18 cellular contexts compared by ENCODE assay signal in genomic region chr15:68091743-68092142, GRCh38. TPM values are rescaled to one million over a fixed set of nuclear protein-coding genes. Genes with fewer than 3 reads are reported as not detected.
DNase-seq lines count a peak whose midpoint lies in the region; ATAC-seq, FAIRE-seq and TF ChIP-seq lines count a peak whose summit lies in the region.
"Had no signal": no experiment of that assay in that cellular context is flagged by ENCODE, and none has a peak within 500 bp of the region (broad histone marks: within the 10 kb centered on the region; RNA-seq: fewer than 3 reads in every experiment).

No MANE protein-coding gene starts in this region.

- intact Hi-C loops in PC-3 (cut with micrococcal nuclease): loop anchor here (10.0 kb wide), 1 partner anchor 63 kb away; no protein-coding TSS in a partner anchor

- no peak overlapping the region for H2BK5ac ChIP-seq in H1 (ENCODE audit: low read depth, low read length)

- TF ChIP-seq CTCF in PC-3 (conservative IDR thresholded peaks at IDR 0.05; ENCODE audit: low read depth, low read length): no peak
- no peak for TF ChIP-seq CTCF in H1 (IDR thresholded peaks at IDR 0.05; ENCODE audit: control extremely low read depth in 1 of 3, insufficient read depth in 1 of 3, low read depth in 1 of 3, low read length in 3 of 3)

- peaks cover 10 to 35% of the 10 kb centered on the region in 2 donors for H3K4me1 Mint-ChIP-seq in effector memory CD8-positive, alpha-beta T cell (ENCODE audit: low read depth in 2 of 2)
- H3K4me1 Mint-ChIP-seq: GM23338, H9 had no signal

- H4K20me1 ChIP-seq in PC-3 (ENCODE audit: low read length): 0 out of 2 replicates have a peak, but pooled peaks cover 8% of the 10 kb centered on the region
- peaks cover 0 to 2% of the 10 kb centered on the region in 2 experiments for H4K20me1 ChIP-seq in H1 (replicated peaks in 1 of 2; ENCODE audit: control insufficient read depth in 1 of 2, insufficient read depth in 2 of 2, low read length in 2 of 2)

- no peak overlapping the region for H3K4ac ChIP-seq in H1 (replicated peaks; ENCODE audit: insufficient read length, low read depth, low read length)

- H2BK15ac ChIP-seq in H1 (ENCODE audit: low read length): no peak overlapping the region

- peaks cover 55% of the 10 kb centered on the region for H3K79me2 ChIP-seq in PC-3 (ENCODE audit: low read length)
- peaks cover 0 to 70% of the 10 kb centered on the region in 2 experiments; a peak in 2 of 4 replicates for H3K79me2 ChIP-seq in H1 (ENCODE audit: control insufficient read depth in 1 of 2, insufficient read depth in 2 of 2, low read length in 2 of 2)

- no peaks in the 10 kb centered on the region; the same call in 1 of the 2 replicates for H3K79me1 ChIP-seq in H1 (ENCODE audit: low read depth, low read length)

- no peak overlapping the region for H3K18ac ChIP-seq in H1 (ENCODE audit: extremely low read depth, low read length)

- no peaks in the 10 kb centered on the region for H3K9me2 ChIP-seq in PC-3 (replicated peaks; ENCODE audit: low read length)

- no peak overlapping the region for H4K5ac ChIP-seq in H1 (ENCODE audit: insufficient read length, low read depth, low read length)

- POLR2A ChIA-PET in PC-3 (lab: Charles Lee; ENCODE audit: unreplicated experiment) (no interaction called here), H1 (lab: Charles Lee; ENCODE audit: partially characterized antibody) (no interaction called here)

- CTCF ChIA-PET in PC-3 (lab: Charles Lee): no interaction called here
- CTCF ChIA-PET in H1 (lab: Charles Lee; ENCODE audit: partially characterized antibody): interaction anchor here (0.6 to 1.3 kb wide), 2 partner anchors 72 to 176 kb away, joined by 3 read pairs; no protein-coding TSS in a partner anchor

- H3K4me1 ChIP-seq in PC-3 (ENCODE audit: insufficient read depth, low read length) (peaks cover 10% of the 10 kb centered on the region), H1 (replicated peaks in 1 of 4; ENCODE audit: control insufficient read depth in 3 of 4, insufficient read depth in 4 of 4, low read length in 3 of 4) (no peaks in the 10 kb centered on the region)

- TF ChIP-seq POLR2A in H1 (IDR thresholded peaks at IDR 0.05; ENCODE audit: control extremely low read depth in 1 of 2, low read depth in 2 of 2, low read length in 2 of 2): no peak

- no peak overlapping the region for H3K4me3 Mint-ChIP-seq in effector memory CD8-positive, alpha-beta T cell
- H3K4me3 Mint-ChIP-seq: CD4-positive, CD25-positive, alpha-beta regulatory T cell; GM23338; H9 had no signal

- no peaks in the 10 kb centered on the region for H3K27me3 Mint-ChIP-seq in effector memory CD8-positive, alpha-beta T cell
- H3K27me3 Mint-ChIP-seq: CD4-positive, CD25-positive, alpha-beta regulatory T cell had no signal

- H2BK12ac ChIP-seq in H1 (ENCODE audit: low read depth, low read length): no peak overlapping the region

- H4K8ac ChIP-seq in H1 (ENCODE audit: extremely low read depth, insufficient read depth, low read length): 0 out of 2 replicates have a peak overlapping the region, but pooled peaks have one; percentile 31

- H3K27ac ChIP-seq in PC-3 (ENCODE audit: low read length): no peak overlapping the region
- no peak overlapping the region for H3K27ac ChIP-seq in H1 (ENCODE audit: low read depth, low read length)
- H3K27ac ChIP-seq: BLaER1 treated with 17β-estradiol and CSF1 and Interleukin-3, amounts not matched to agents 10 nM and 100 nM; KMS-11 had no signal

- H3K4me3 ChIP-seq in PC-3 (ENCODE audit: low read length): no peak overlapping the region
- H3K4me3 ChIP-seq in H1 (ENCODE audit: extremely low read depth in 1 of 4, insufficient read depth in 2 of 4, low read depth in 3 of 4, low read length in 4 of 4): no peak overlapping the region
- H3K4me3 ChIP-seq: BLaER1 treated with 17β-estradiol and CSF1 and Interleukin-3, amounts not matched to agents 10 nM and 100 nM; GM23338 had no signal

- peak; percentile 27 for FAIRE-seq in G401.6 (lab: Jason Lieb, UNC)
- FAIRE-seq in H1 (lab: Jason Lieb, UNC): no peak
- FAIRE-seq: GM18507, HepG2, HTR-8/SVneo had no signal

- no peak for TF ChIP-seq EP300 in H1 (IDR thresholded peaks at IDR 0.05; ENCODE audit: borderline replicate concordance in 1 of 2, low read depth in 2 of 2, low read length in 2 of 2)

- H3K9me3 Mint-ChIP-seq in effector memory CD8-positive, alpha-beta T cell: peaks cover 0 to 2% of the 10 kb centered on the region in 2 donors

- no peak overlapping the region for H3K14ac ChIP-seq in H1 (ENCODE audit: insufficient read length)

- no TSS peak for BruUV-seq in PC-3 (replicated peaks; lab: Mats Ljungman, UMichigan)

- H2AFZ ChIP-seq in PC-3 (ENCODE audit: low read length) (no peak overlapping the region), H1 (ENCODE audit: low read length) (no peak overlapping the region)
- H2AFZ ChIP-seq: GM23338 had no signal

- peaks cover 32% of the 10 kb centered on the region for H3K36me3 Mint-ChIP-seq in effector memory CD8-positive, alpha-beta T cell (ENCODE audit: insufficient read depth)

- H3K27me3 ChIP-seq in PC-3 (ENCODE audit: low read length): no peaks in the 10 kb centered on the region
- no peaks in the 10 kb centered on the region for H3K27me3 ChIP-seq in H1 (replicated peaks in 1 of 4; ENCODE audit: control insufficient read depth in 3 of 4, extremely low read depth in 1 of 4, insufficient read depth in 3 of 4, low read length in 3 of 4)
- H3K27me3 ChIP-seq: BLaER1 treated with 17β-estradiol and CSF1 and Interleukin-3, amounts not matched to agents 10 nM and 100 nM had no signal

- no peak overlapping the region for H2AK5ac ChIP-seq in H1 (ENCODE audit: low read depth, low read length)

- peak; percentile 58 for DNase-seq in PC-3
- no peak for DNase-seq in H1 (ENCODE audit: low read depth in 1 of 2, low spot score in 2 of 2)
- no peak for DNase-seq in effector memory CD8-positive, alpha-beta T cell
- no peak for DNase-seq in NCI-H526 treated with DMSO at 0.1 percent for 48 hours (lab: John Stamatoyannopoulos, UW)
- no peak for DNase-seq in medulla oblongata (ENCODE audit: extremely low spot score)
- DNase-seq: ACHN; CD4-positive, CD25-positive, alpha-beta regulatory T cell; DMS 273 treated with DMSO at 0.1 percent for 48 hours; DMS79 treated with DMSO at 0.1 percent for 48 hours; GF-D8; H9 had no signal

- H2BK20ac ChIP-seq in H1 (ENCODE audit: low read length): no peak overlapping the region

- peaks cover 3% of the 10 kb centered on the region; the same call in 1 of the 2 replicates for H3K9me3 ChIP-seq in PC-3 (ENCODE audit: low read length)
- 0 out of 4 replicates have a peak, but pooled peaks cover 0 to 2% of the 10 kb centered on the region in 2 experiments for H3K9me3 ChIP-seq in H1 (ENCODE audit: insufficient read depth in 2 of 2, low read depth in 1 of 2, low read length in 1 of 2)

- H3F3A ChIP-seq in PC-3 (ENCODE audit: low read length, unreplicated experiment): no peaks in the 10 kb centered on the region

- no peak overlapping the region for H3K56ac ChIP-seq in H1 (replicated peaks; ENCODE audit: insufficient read length, low read depth, low read length)

- no peak overlapping the region for H3K23ac ChIP-seq in H1 (ENCODE audit: insufficient read length)

- no peak overlapping the region for H2BK120ac ChIP-seq in H1 (replicated peaks; ENCODE audit: low read depth, low read length)

- H3K27ac Mint-ChIP-seq in effector memory CD8-positive, alpha-beta T cell: peak overlapping the region in 1 of 2 donors; percentile 66
- H3K27ac Mint-ChIP-seq: CD4-positive, CD25-positive, alpha-beta regulatory T cell; GM23338; H9 had no signal

- peak; percentile 66 for ATAC-seq in PC-3
- no peak for ATAC-seq in effector memory CD8-positive, alpha-beta T cell (replicated peaks)
- ATAC-seq: GM23338, HepG2 had no signal

- H3K23me2 ChIP-seq in H1 (ENCODE audit: low read depth, low read length): no peaks in the 10 kb centered on the region

- H4K91ac ChIP-seq in H1 (replicated peaks; ENCODE audit: insufficient read length, low read length): no peak overlapping the region

- H3K36me3 ChIP-seq in PC-3 (ENCODE audit: low read depth, low read length) (peaks cover 23% of the 10 kb centered on the region), H1 (ENCODE audit: control insufficient read depth in 2 of 4, insufficient read depth in 4 of 4, low read length in 3 of 4) (peaks cover 0 to 16% (median 0%) of the 10 kb centered on the region in 4 experiments; a peak in 2 of 8 replicates)

- WGBS in H1 (ENCODE audit: extremely low coverage in 1 of 2, insufficient coverage in 1 of 2, insufficient read length in 1 of 2, insufficient replicate concordance in 2 of 2, low coverage in 1 of 2, low lambda C conversion rate in 2 of 2, missing lambda C conversion rate in 1 of 2), 2 experiments: 88% methylated on average over 3 of the region's 3 CpGs; no CpG with 5 or more reads in 1 of the 2 experiments

- no peak for TF ChIP-seq RAD21 in H1 (IDR thresholded peaks at IDR 0.05 in 1 of 2, conservative IDR thresholded peaks at IDR 0.05 in 1 of 2; ENCODE audit: low read depth in 2 of 2, low read length in 2 of 2)

- H3K9ac ChIP-seq in PC-3 (ENCODE audit: low read length) (no peak overlapping the region), H1 (replicated peaks in 1 of 4; ENCODE audit: extremely low read depth in 1 of 4, low read depth in 3 of 4, low read length in 3 of 4) (no peak overlapping the region)
- H3K9ac ChIP-seq: BLaER1 treated with 17β-estradiol and CSF1 and Interleukin-3, amounts not matched to agents 10 nM and 100 nM; KMS-11 had no signal

- H3K4me2 ChIP-seq in PC-3 (ENCODE audit: low read length): peak overlapping the region; percentile 18; the same call in 1 of the 2 replicates
- H3K4me2 ChIP-seq in H1 (ENCODE audit: insufficient read depth in 1 of 2, low read depth in 2 of 2, low read length in 2 of 2): no peak overlapping the region
- H3K4me2 ChIP-seq: BLaER1 treated with 17β-estradiol and CSF1 and Interleukin-3, amounts not matched to agents 10 nM and 100 nM; GM23338; KMS-11 had no signal

TF ChIP-seq in H1, 55 proteins besides CTCF, POLR2A, EP300 and RAD21 (continues in another document):
- TF ChIP-seq CHD1 (IDR thresholded peaks at IDR 0.05; ENCODE audit: low read depth, low read length) (no peak), CBX5 (IDR thresholded peaks at IDR 0.05; ENCODE audit: low read depth, low read length) (no peak), BACH1 (IDR thresholded peaks at IDR 0.05; ENCODE audit: low read length) (no peak)

RNA-seq across cellular contexts. Expression of gene PIAS1, which starts 37.6 kb away (rescaled TPM):
- 13.8 and 21.9 TPM in 2 replicates for total RNA-seq in PC-3 (2014; rRNA removed)
- total RNA-seq in H1 (2021; fragmentation: NEBNext Ultra II Directional; extraction: Animal tissue kit (Norgen Biotek cat#: 25700)): 30.8 and 33.5 TPM in 2 replicates
- 29.1 and 34.5 TPM in 2 replicates for polyA plus RNA-seq in H1 (2011; rRNA removed)
- polyA plus RNA-seq in H1 (2011; cell fraction: cytosol; rRNA removed): 22.2 TPM
- polyA plus RNA-seq in H1 (2011; cell fraction: nucleus; rRNA removed): 35.8 TPM
- polyA plus RNA-seq in H1 (2012, experiment 1 of 2): 21.1 to 31.2 TPM (median 29.7 TPM) in 4 replicates
- 5.8 TPM for polyA plus RNA-seq in H1 (2012, experiment 2 of 2)
- 36.5 TPM for polyA plus RNA-seq in H1 (2013, experiment 1 of 2)
- 40.3 TPM for polyA plus RNA-seq in H1 (2013, experiment 2 of 2)
- polyA minus RNA-seq in H1 (2011; rRNA and poly(A)+ RNA removed): 104 and 146 TPM in 2 replicates
- 39.8 TPM for polyA minus RNA-seq in H1 (2011; cell fraction: cytosol; rRNA and poly(A)+ RNA removed)
- 103 TPM for polyA minus RNA-seq in H1 (2011; cell fraction: nucleus; rRNA and poly(A)+ RNA removed)
